Comparison of ENCODE assay signal across 9 cellular contexts in genomic region chr7:135274495-135275268, GRCh38. TPM values are rescaled to one million over a fixed set of nuclear protein-coding genes. Genes with fewer than 3 reads are reported as not detected.
DNase-seq lines count a peak whose midpoint lies in the region; ATAC-seq and TF ChIP-seq lines count a peak whose summit lies in the region.
"Had no signal": no experiment of that assay in that cellular context is flagged by ENCODE, and none has a peak within 500 bp of the region (broad histone marks: within the 10 kb centered on the region; RNA-seq: fewer than 3 reads in every experiment).

No MANE protein-coding gene starts in this region.

- ATAC-seq in HG03039 (IDR thresholded peaks at IDR 0.05; ENCODE audit: unreplicated experiment) (peak; percentile 74), WTC11 (peak; percentile 89)

- peaks cover 19% of the 10 kb centered on the region for H3K9me3 Mint-ChIP-seq in WTC11

- DNase-seq in NOMO-1 (lab: John Stamatoyannopoulos, UW; ENCODE audit: unreplicated experiment in 2 of 2) (peak; percentile 32 to 38), NOMO-1 treated with dmso at 0.1 percent for 144 hours (lab: John Stamatoyannopoulos, UW; ENCODE audit: unreplicated experiment) (no peak), NCI-H2196 treated with DMSO at 0.1 percent for 48 hours (lab: John Stamatoyannopoulos, UW; ENCODE audit: unreplicated experiment) (peak; percentile 25), WTC11 (ENCODE audit: low spot score) (peak; percentile 88), caudate nucleus (lab: John Stamatoyannopoulos, UW) (peak in 48 of 61 donors; percentile 3 to 75 (median 28)), kidney tubule cell (ENCODE audit: low spot score) (peak; percentile 73)
- peak; percentile 69 for DNase-seq in stimulated activated CD4-positive, alpha-beta T cell treated with anti-CD3 and anti-CD28 coated beads, Interleukin-4, amount 100 ng/mL, for 1 hour

- H3K36me3 Mint-ChIP-seq in WTC11, result no peaks in the 10 kb centered on the region

- POLR2A ChIA-PET in WTC11 (lab: Charles Lee), result no interaction called here

- no peaks in the 10 kb centered on the region for H3K4me1 Mint-ChIP-seq in WTC11

- no peak overlapping the region for H3K4me3 Mint-ChIP-seq in WTC11

- no peak overlapping the region for H3K27ac ChIP-seq in caudate nucleus (ENCODE audit: low read depth, low read length)
- H3K27ac ChIP-seq: BLaER1 treated with 17β-estradiol and CSF1 and Interleukin-3, amounts not matched to agents 10 nM and 100 nM had no signal

- CTCF ChIA-PET in WTC11 (lab: Charles Lee), result interaction anchor here (0.6 to 3.5 kb wide), 77 partner anchors 8 to 1883 kb away, joined by 3 to 64 read pairs (median 4); partner anchors contain the start of genes SLC13A4, STMP1 and WDR91

- TF ChIP-seq CTCF in WTC11 (IDR thresholded peaks at IDR 0.05), result peak; percentile 90

- no peak overlapping the region for H3K27ac Mint-ChIP-seq in WTC11

- no peaks in the 10 kb centered on the region; the same call in 1 of the 2 replicates for H3K27me3 Mint-ChIP-seq in WTC11 (ENCODE audit: low read depth)

TF ChIP-seq in WTC11, 78 proteins besides CTCF, POLR2A, EP300 and RAD21:
- peak; percentile 28; the same call in 1 of the 2 replicates for TF ChIP-seq MAX (CRISPR knock-in tag; IDR thresholded peaks at IDR 0.05)
- 0 out of 2 replicates have a peak, but pooled peaks have one; percentile 26 for TF ChIP-seq SMAD3 (CRISPR knock-in tag; IDR thresholded peaks at IDR 0.05; ENCODE audit: borderline replicate concordance)
- TF ChIP-seq ZNF425 (CRISPR knock-in tag; conservative IDR thresholded peaks at IDR 0.05), result no peak
- no peak for TF ChIP-seq TCF7 (CRISPR knock-in tag; IDR thresholded peaks at IDR 0.05; ENCODE audit: low read depth)
- TF ChIP-seq ZNF232 (CRISPR knock-in tag; IDR thresholded peaks at IDR 0.05), result no peak
- no peak for TF ChIP-seq ZNF416 (CRISPR knock-in tag; IDR thresholded peaks at IDR 0.05)

RNA-seq across cellular contexts. Expression of gene STRA8, which starts 41.0 kb away (rescaled TPM):
- not detected in 3 replicates for total RNA-seq in WTC11 (2021)
